12 cellular contexts compared by ENCODE assay signal in the genomic region with DNA sequence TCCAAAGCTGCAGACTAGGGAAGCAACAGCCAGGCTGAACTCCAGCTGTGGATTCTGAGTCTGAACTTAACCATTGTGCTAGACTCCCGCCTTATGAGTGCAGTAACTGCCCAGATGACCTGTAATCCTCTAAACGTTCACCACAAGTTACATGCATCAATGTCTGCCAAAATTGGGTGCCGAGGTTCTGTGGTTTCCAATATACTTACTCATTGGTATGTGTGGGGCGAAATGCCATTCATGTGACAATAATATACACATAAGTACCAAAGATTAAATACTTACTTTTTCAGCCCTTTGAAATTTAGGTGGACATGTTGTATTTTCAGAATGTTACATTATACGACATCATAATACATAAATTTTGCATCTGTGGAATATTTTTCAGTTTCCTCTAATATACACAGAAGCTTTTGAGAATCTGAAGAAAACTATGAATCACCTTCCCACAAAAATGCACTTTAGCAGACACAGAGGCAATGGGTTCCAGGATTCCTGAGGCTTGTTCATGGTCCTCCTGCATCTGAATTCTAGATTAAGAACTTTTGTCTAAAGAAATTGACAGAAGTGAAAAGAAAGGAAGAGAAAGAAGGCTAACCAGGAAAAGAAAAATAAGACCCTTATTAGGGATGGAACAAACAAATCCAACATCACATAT. TPM values are rescaled to one million over a fixed set of nuclear protein-coding genes. Genes with fewer than 3 reads are reported as not detected.
DNase-seq lines count a peak whose midpoint lies in the region; ATAC-seq and TF ChIP-seq lines count a peak whose summit lies in the region.
"Had no signal": no experiment of that assay in that cellular context is flagged by ENCODE, and none has a peak within 500 bp of the region (broad histone marks: within the 10 kb centered on the region; RNA-seq: fewer than 3 reads in every experiment).

No MANE protein-coding gene starts in this region.

- no peak for TF ChIP-seq CTCF in fibroblast of lung (conservative IDR thresholded peaks at IDR 0.05 in 1 of 2, IDR thresholded peaks at IDR 0.05 in 1 of 2; ENCODE audit: low read depth in 1 of 2, low read length in 2 of 2)

- in situ Hi-C loops in SK-MEL-5 (cut with HindIII; ENCODE audit: low pct_unique_long_range_greater_than_20kb, low sequenced_read_pairs) = no loop called here

- H3K27ac ChIP-seq in fibroblast of lung (ENCODE audit: insufficient read depth, low read length) = no peak overlapping the region

- H3K4me1 ChIP-seq in fibroblast of lung (ENCODE audit: control insufficient read depth, extremely low read depth, insufficient read depth, low read length) (no peaks in the 10 kb centered on the region), skeletal muscle satellite cell (ENCODE audit: control insufficient read depth, insufficient read depth, low read length) (peaks cover 25% of the 10 kb centered on the region)

- no peaks in the 10 kb centered on the region for H4K20me1 ChIP-seq in fibroblast of lung (ENCODE audit: control insufficient read depth, extremely low read depth, insufficient read depth, low read length)

- H3K9me3 ChIP-seq in fibroblast of lung (ENCODE audit: control insufficient read depth, insufficient read depth, low read depth, low read length) (no peaks in the 10 kb centered on the region), skeletal muscle satellite cell (replicated peaks; ENCODE audit: low read length) (no peaks in the 10 kb centered on the region)

- H3K36me3 ChIP-seq in fibroblast of lung (ENCODE audit: control insufficient read depth, insufficient read depth, low read length) = no peaks in the 10 kb centered on the region
- no peaks in the 10 kb centered on the region for H3K36me3 ChIP-seq in skeletal muscle satellite cell (ENCODE audit: insufficient read depth, low read length)

- H3K4me2 ChIP-seq in fibroblast of lung (ENCODE audit: extremely low read depth, insufficient read depth, low read length) (no peak overlapping the region), skeletal muscle satellite cell (ENCODE audit: low read length) (peak overlapping the region; percentile 77)

- H3K27me3 ChIP-seq in fibroblast of lung (ENCODE audit: control insufficient read depth, insufficient read depth, low read length) (no peaks in the 10 kb centered on the region), skeletal muscle satellite cell (ENCODE audit: control insufficient read depth, insufficient read depth, low read length) (no peaks in the 10 kb centered on the region)

- no peaks in the 10 kb centered on the region for H3K79me2 ChIP-seq in fibroblast of lung (ENCODE audit: control insufficient read depth, insufficient read depth, low read length)

- H3K4me3 ChIP-seq in fibroblast of lung (replicated peaks in 1 of 4; ENCODE audit: control extremely low read depth in 1 of 4, insufficient read depth in 1 of 4, low read depth in 3 of 4, low read length in 4 of 4) = no peak overlapping the region
- H3K4me3 ChIP-seq in skeletal muscle satellite cell (ENCODE audit: low read length) = peak overlapping the region; percentile 31

- DNase-seq in H4 (ENCODE audit: low spot score) = peak; percentile 96
- peak; percentile 3 for DNase-seq in SK-MEL-5 (ENCODE audit: low read depth, low spot score)
- DNase-seq in fibroblast of lung (ENCODE audit: low read depth in 2 of 2) = peak; percentile 92 to 100
- DNase-seq in dermis blood vessel endothelial cell = no peak
- no peak for DNase-seq in germinal center (ENCODE audit: low spot score)
- DNase-seq: activated CD4-positive, alpha-beta T cell treated with anti-CD3 and anti-CD28 coated beads for 1 hour; cortex of kidney; MV-4-11; NCI-H510A treated with DMSO at 0.1 percent for 48 hours had no signal

- H3K9ac ChIP-seq in fibroblast of lung (ENCODE audit: insufficient read depth, low read length) (no peak overlapping the region), skeletal muscle satellite cell (ENCODE audit: low read depth, low read length) (peak overlapping the region; percentile 38)

- no peak overlapping the region for H2AFZ ChIP-seq in fibroblast of lung (ENCODE audit: low read length)

- ATAC-seq in HG03025 (IDR thresholded peaks at IDR 0.05; ENCODE audit: low FRiP score, unreplicated experiment) = no peak
- ATAC-seq in GM19035 (IDR thresholded peaks at IDR 0.05; ENCODE audit: unreplicated experiment) = no peak

RNA-seq across cellular contexts. Expression of gene GRIP1, which starts 31.7 kb away (rescaled TPM):
- total RNA-seq in H4 (2014; rRNA removed; shearing (Covaris generic)) = 0.91 and 5.7 TPM in 2 replicates
- total RNA-seq in SK-MEL-5 (2014; rRNA removed; shearing (Covaris generic)) = 0.77 and 2.1 TPM in 2 replicates
- 0.73 and 1.6 TPM in 2 replicates for polyA plus RNA-seq in SK-MEL-5 (2015; cell fraction: cytosol; rRNA removed)
- polyA plus RNA-seq in SK-MEL-5 (2015; cell fraction: nucleus; rRNA removed) = 1.6 and 10.3 TPM in 2 replicates
- 0.26 TPM in 1 of 2 replicates, not detected in the other for total RNA-seq in fibroblast of lung
- 0.11 and 0.12 TPM in 2 replicates for polyA plus RNA-seq in fibroblast of lung
- 0.27 TPM in 1 of 2 replicates, not detected in the other for polyA plus RNA-seq in fibroblast of lung (2012)
- not detected in 2 replicates for polyA minus RNA-seq in fibroblast of lung (ENCODE audit: low replicate concordance)
- total RNA-seq in skeletal muscle satellite cell (2012; rRNA removed) = not detected in 2 replicates
- 0.05 and 0.17 TPM in 2 replicates for total RNA-seq in dermis blood vessel endothelial cell

Comparison
In these comparisons a context has a peak if more than half of its experiments do, and no peak if none do; other contexts are left out.
1. DNase-seq: peak in H4 (single experiment), SK-MEL-5 (single experiment) and fibroblast of lung (2 of 2); none in dermis blood vessel endothelial cell (single experiment) and germinal center (single experiment).